Comparison of ENCODE assay signal across 22 cellular contexts in the genomic region with DNA sequence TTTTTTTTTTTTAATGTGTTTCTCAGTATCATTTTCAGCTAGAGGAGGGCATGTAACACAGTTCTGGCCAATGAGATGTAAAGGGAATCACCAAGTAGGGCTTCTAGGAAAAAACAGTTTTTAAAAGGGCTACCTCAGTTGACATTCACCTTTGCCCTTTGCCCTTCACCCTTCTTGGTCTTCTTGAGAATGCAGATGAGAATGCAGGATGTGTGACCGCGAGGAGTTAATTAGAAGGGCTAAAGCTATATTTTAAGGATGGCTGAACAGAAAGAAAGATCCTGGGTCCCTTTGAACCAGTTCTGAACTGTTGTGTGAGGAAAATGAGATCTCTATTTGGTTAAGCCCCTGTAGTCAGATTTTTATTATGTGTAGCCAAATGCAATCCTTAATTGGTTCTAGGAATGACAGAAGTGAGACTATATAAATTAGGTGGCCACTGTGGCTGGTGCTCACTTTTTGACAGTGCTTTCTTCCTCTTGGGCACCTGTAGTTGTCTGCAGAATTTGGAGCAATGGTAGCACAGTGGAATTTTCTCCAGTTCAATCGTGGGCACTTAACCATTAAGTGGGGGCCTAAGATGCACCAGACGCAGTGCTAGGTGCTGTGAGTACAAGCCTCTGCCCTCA. TPM values are rescaled to one million over a fixed set of nuclear protein-coding genes. Genes with fewer than 3 reads are reported as not detected.
DNase-seq lines count a peak whose midpoint lies in the region; ATAC-seq, FAIRE-seq and TF ChIP-seq lines count a peak whose summit lies in the region.
"Had no signal": no experiment of that assay in that cellular context is flagged by ENCODE, and none has a peak within 500 bp of the region (broad histone marks: within the 10 kb centered on the region; RNA-seq: fewer than 3 reads in every experiment).

No MANE protein-coding gene starts in this region.

- TF ChIP-seq POLR2A in endothelial cell of umbilical vein (IDR thresholded peaks at IDR 0.05; ENCODE audit: low read depth, low read length), result no peak

- POLR2A ChIA-PET in endothelial cell of umbilical vein (lab: Charles Lee), result no interaction called here

- H3K4me1 Mint-ChIP-seq in CD4-positive, CD25-positive, alpha-beta regulatory T cell, result no peaks in the 10 kb centered on the region

- no peaks in the 10 kb centered on the region for H3K9me3 ChIP-seq in CD4-positive, CD25-positive, alpha-beta regulatory T cell (ENCODE audit: control insufficient read depth in 2 of 2, low read length in 2 of 2)
- H3K9me3 ChIP-seq in Loucy (ENCODE audit: insufficient read depth, low read depth, low read length) (no peaks in the 10 kb centered on the region), endothelial cell of umbilical vein (replicated peaks; ENCODE audit: control insufficient read depth, insufficient read depth, low read length) (no peaks in the 10 kb centered on the region), psoas muscle (no peaks in the 10 kb centered on the region)
- H3K9me3 ChIP-seq: SJSA1 had no signal

- no peak for DNase-seq in CD4-positive, CD25-positive, alpha-beta regulatory T cell
- DNase-seq in endothelial cell of umbilical vein (ENCODE audit: low read depth, low spot score) (no peak), psoas muscle (no peak), GDM1 (lab: John Stamatoyannopoulos, UW) (no peak), dorsolateral prefrontal cortex (no peak)
- DNase-seq: CD4-positive, alpha-beta T cell; COR-L47; DND-41; Karpas-422; NCI-H1694; NCI-H2081; NCI-H2171 treated with DMSO at 0.1 percent for 48 hours; NCI-H446; NCI-H526 had no signal

- peaks cover 11% of the 10 kb centered on the region for H3K27me3 Mint-ChIP-seq in CD4-positive, CD25-positive, alpha-beta regulatory T cell
- H3K27me3 Mint-ChIP-seq: CD4-positive, alpha-beta T cell; IgD-negative memory B cell had no signal

- peaks cover 0 to 2% (median 0%) of the 10 kb centered on the region in 7 donors for H3K9me3 Mint-ChIP-seq in CD4-positive, CD25-positive, alpha-beta regulatory T cell
- H3K9me3 Mint-ChIP-seq: CD4-positive, alpha-beta T cell; IgD-negative memory B cell had no signal

- 62 to 73% (median 73%) methylated on average over 4 of the region's 4 CpGs for WGBS in psoas muscle, 3 donors

- H3K27ac Mint-ChIP-seq in CD4-positive, CD25-positive, alpha-beta regulatory T cell, result peak overlapping the region in 2 of 3 donors; percentile 25 to 43
- H3K27ac Mint-ChIP-seq: CD4-positive, alpha-beta T cell; IgD-negative memory B cell had no signal

- H3K27ac ChIP-seq in CD4-positive, CD25-positive, alpha-beta regulatory T cell (ENCODE audit: insufficient read depth, low read length, poor library complexity, severe bottlenecking), result no peak overlapping the region
- no peak overlapping the region for H3K27ac ChIP-seq in endothelial cell of umbilical vein (ENCODE audit: insufficient read depth, low read depth, low read length)
- H3K27ac ChIP-seq in psoas muscle, result peak overlapping the region; percentile 86
- H3K27ac ChIP-seq in dorsolateral prefrontal cortex, result peak overlapping the region in 13 of 59 donors; percentile 4 to 91 (median 74)
- H3K27ac ChIP-seq: SJSA1 had no signal

- BruUV-seq in endothelial cell of umbilical vein (replicated peaks; lab: Mats Ljungman, UMichigan), result no TSS peak

- FAIRE-seq in endothelial cell of umbilical vein (lab: Jason Lieb, UNC), result peak; percentile 42
- FAIRE-seq: GM12892, GM19239, H54 had no signal

- H3K9me2 ChIP-seq in Loucy (replicated peaks; ENCODE audit: low read depth, low read length), result no peaks in the 10 kb centered on the region

- TF ChIP-seq CTCF in Loucy (conservative IDR thresholded peaks at IDR 0.05; ENCODE audit: low read length), result no peak
- no peak for TF ChIP-seq CTCF in endothelial cell of umbilical vein (IDR thresholded peaks at IDR 0.05; ENCODE audit: extremely low read depth in 1 of 2, insufficient read depth in 1 of 2, low read depth in 1 of 2, low read length in 2 of 2)
- no peak for TF ChIP-seq CTCF in psoas muscle (IDR thresholded peaks at IDR 0.05)
- no peak for TF ChIP-seq CTCF in dorsolateral prefrontal cortex (IDR thresholded peaks at IDR 0.05 in 54 of 56, conservative IDR thresholded peaks at IDR 0.05 in 2 of 56; ENCODE audit: low read depth in 1 of 56, partially characterized antibody in 56 of 56)

- no peaks in the 10 kb centered on the region for H3F3A ChIP-seq in Loucy (ENCODE audit: low read depth)

- peak overlapping the region; percentile 58; the same call in 1 of the 2 replicates for H2AFZ ChIP-seq in Loucy (ENCODE audit: low read length)
- H2AFZ ChIP-seq in endothelial cell of umbilical vein (ENCODE audit: low read depth, low read length), result no peak overlapping the region

- no peaks in the 10 kb centered on the region for H3K27me3 ChIP-seq in CD4-positive, CD25-positive, alpha-beta regulatory T cell (ENCODE audit: control insufficient read depth, insufficient read depth, low read length)
- H3K27me3 ChIP-seq in Loucy (ENCODE audit: insufficient read depth, low read length, poor library complexity, severe bottlenecking) (no peaks in the 10 kb centered on the region), endothelial cell of umbilical vein (ENCODE audit: control insufficient read depth in 2 of 2, insufficient read depth in 2 of 2, low read length in 2 of 2) (peaks cover 4% of the 10 kb centered on the region in 2 experiments), psoas muscle (ENCODE audit: insufficient read depth in 3 of 3, low read length in 2 of 3) (no peaks in the 10 kb centered on the region), dorsolateral prefrontal cortex (no peaks in the 10 kb centered on the region)
- H3K27me3 ChIP-seq: SJSA1 had no signal

- H3K4me1 ChIP-seq in CD4-positive, CD25-positive, alpha-beta regulatory T cell (ENCODE audit: control insufficient read depth, insufficient read depth, low read length, poor library complexity, severe bottlenecking), result no peaks in the 10 kb centered on the region
- H3K4me1 ChIP-seq in Loucy (ENCODE audit: insufficient read depth, low read length, poor library complexity, severe bottlenecking) (no peaks in the 10 kb centered on the region), endothelial cell of umbilical vein (ENCODE audit: control insufficient read depth, extremely low read depth, insufficient read depth, low read length) (no peaks in the 10 kb centered on the region), psoas muscle (peaks cover 20% of the 10 kb centered on the region)
- H3K4me1 ChIP-seq: SJSA1 had no signal

- H3K9ac ChIP-seq in Loucy (ENCODE audit: low read depth, low read length, poor library complexity, severe bottlenecking), result no peak overlapping the region
- no peak overlapping the region for H3K9ac ChIP-seq in endothelial cell of umbilical vein (replicated peaks; ENCODE audit: extremely low read depth, insufficient read depth, low read length)

- H3K36me3 ChIP-seq in CD4-positive, CD25-positive, alpha-beta regulatory T cell (ENCODE audit: control insufficient read depth, insufficient read depth, low read length), result no peaks in the 10 kb centered on the region
- H3K36me3 ChIP-seq in Loucy (ENCODE audit: insufficient read depth, low read length), result no peaks in the 10 kb centered on the region
- no peaks in the 10 kb centered on the region for H3K36me3 ChIP-seq in endothelial cell of umbilical vein (ENCODE audit: control insufficient read depth in 2 of 2, extremely low read depth in 1 of 2, insufficient read depth in 2 of 2, low read length in 2 of 2)
- no peaks in the 10 kb centered on the region for H3K36me3 ChIP-seq in psoas muscle (ENCODE audit: insufficient read depth in 1 of 2, low read depth in 1 of 2)
- H3K36me3 ChIP-seq: SJSA1 had no signal

- no peak overlapping the region for H3K4me3 Mint-ChIP-seq in CD4-positive, CD25-positive, alpha-beta regulatory T cell
- H3K4me3 Mint-ChIP-seq: CD4-positive, alpha-beta T cell had no signal

- H4K20me1 ChIP-seq in Loucy (ENCODE audit: insufficient read depth, low read length, poor library complexity, severe bottlenecking) (no peaks in the 10 kb centered on the region), endothelial cell of umbilical vein (replicated peaks; ENCODE audit: control insufficient read depth, extremely low read depth, insufficient read depth, low read length) (no peaks in the 10 kb centered on the region)

- intact Hi-C loops in endothelial cell of umbilical vein (cut with micrococcal nuclease), result no loop called here
- intact Hi-C loops in psoas muscle (cut with DNase I), result no loop called here
- intact Hi-C loops in dorsolateral prefrontal cortex (cut with DNase I), result no loop called here

- CTCF ChIA-PET in endothelial cell of umbilical vein (lab: Charles Lee), result interaction anchor here (1.8 kb wide), 1 partner anchor 61 kb away, joined by 5 read pairs; no protein-coding TSS in a partner anchor

- H3K79me2 ChIP-seq in Loucy (ENCODE audit: insufficient read depth, low read length) (no peaks in the 10 kb centered on the region), endothelial cell of umbilical vein (ENCODE audit: control insufficient read depth, insufficient read depth, low read length) (no peaks in the 10 kb centered on the region)

- dilution Hi-C loops in endothelial cell of umbilical vein (cut with MboI; ENCODE audit: extremely low pct_ligation_motif_present, low sequenced_read_pairs), result no loop called here

- H3K9me1 ChIP-seq in endothelial cell of umbilical vein (replicated peaks; ENCODE audit: control insufficient read depth, extremely low read depth, insufficient read depth, low read length), result no peaks in the 10 kb centered on the region

- H3K4me2 ChIP-seq in Loucy (ENCODE audit: low read depth, low read length, poor library complexity, severe bottlenecking), result no peak overlapping the region
- H3K4me2 ChIP-seq in endothelial cell of umbilical vein (ENCODE audit: insufficient read depth, low read length), result no peak overlapping the region

- H3K36me3 Mint-ChIP-seq in CD4-positive, CD25-positive, alpha-beta regulatory T cell, result no peaks in the 10 kb centered on the region
- H3K36me3 Mint-ChIP-seq: IgD-negative memory B cell had no signal

- H3K4me3 ChIP-seq in CD4-positive, CD25-positive, alpha-beta regulatory T cell (ENCODE audit: low read depth, low read length), result no peak overlapping the region
- no peak overlapping the region for H3K4me3 ChIP-seq in Loucy (ENCODE audit: low read length, poor library complexity, severe bottlenecking)
- H3K4me3 ChIP-seq in endothelial cell of umbilical vein (replicated peaks in 1 of 3; ENCODE audit: insufficient read depth in 1 of 3, low read depth in 1 of 3, low read length in 3 of 3), result no peak overlapping the region
- H3K4me3 ChIP-seq in psoas muscle, result no peak overlapping the region
- no peak overlapping the region for H3K4me3 ChIP-seq in dorsolateral prefrontal cortex
- H3K4me3 ChIP-seq: SJSA1 had no signal

- ATAC-seq in CD4-positive, CD25-positive, alpha-beta regulatory T cell (ENCODE audit: low read depth in 2 of 2), result no peak
- ATAC-seq in psoas muscle, result no peak
- ATAC-seq in HG02840 (IDR thresholded peaks at IDR 0.05; ENCODE audit: low FRiP score, unreplicated experiment), result no peak
- ATAC-seq: Right ventricle myocardium inferior had no signal

RNA-seq across cellular contexts. Expression of a gene that starts 21.1 kb away (rescaled TPM):
- total RNA-seq in CD4-positive, CD25-positive, alpha-beta regulatory T cell, result 414 TPM
- polyA plus RNA-seq in CD4-positive, CD25-positive, alpha-beta regulatory T cell, result 100 to 1,000 TPM; 217 to 490 (median 368) TPM
- total RNA-seq in endothelial cell of umbilical vein (185 and 200 TPM in 2 replicates), psoas muscle (100 to 1,000 TPM; 465 to 704 (median 639) TPM), dorsolateral prefrontal cortex (100 to 1,000 TPM; 155 to 488 (median 296) TPM)
- polyA plus RNA-seq in endothelial cell of umbilical vein (293 and 528 TPM in 2 replicates), psoas muscle (100 to 1,000 TPM; 401 to 791 (median 735) TPM)
- 298 and 304 TPM in 2 replicates for polyA plus RNA-seq in endothelial cell of umbilical vein (2011; cell fraction: cytosol; rRNA removed)
- 79.8 and 107 TPM in 2 replicates for polyA plus RNA-seq in endothelial cell of umbilical vein (2011; cell fraction: nucleus; rRNA removed)
- 590 and 618 TPM in 2 replicates for polyA plus RNA-seq in endothelial cell of umbilical vein (2012)
- polyA minus RNA-seq in endothelial cell of umbilical vein, result 79.6 and 129 TPM in 2 replicates
- 45.8 TPM for polyA minus RNA-seq in endothelial cell of umbilical vein (2011; cell fraction: cytosol; rRNA and poly(A)+ RNA removed)
- polyA minus RNA-seq in endothelial cell of umbilical vein (2011; cell fraction: nucleus; rRNA and poly(A)+ RNA removed), result 14.1 and 20.1 TPM in 2 replicates
